In genomic region chr22:44975444-44976262, GRCh38 we compare ENCODE assay signal across 1 cellular context.
TF ChIP-seq lines count a peak whose summit lies in the region.

No MANE protein-coding gene starts in this region.

TF ChIP-seq in HEK293, 187 proteins besides CTCF, POLR2A, EP300 and RAD21 (continued from another document and continues in another):
- TF ChIP-seq HIC1 (tag by site-specific recombination; IDR thresholded peaks at IDR 0.05) (no peak), PRDM2 (tag by site-specific recombination; IDR thresholded peaks at IDR 0.05; ENCODE audit: borderline replicate concordance) (no peak), ZNF391 (tag by site-specific recombination; IDR thresholded peaks at IDR 0.05; ENCODE audit: borderline replicate concordance, low read depth) (no peak), ZNF664 (tag by site-specific recombination; IDR thresholded peaks at IDR 0.05) (no peak), ZNF37A (tag by site-specific recombination; IDR thresholded peaks at IDR 0.05) (no peak), GLIS1 (tag by site-specific recombination; IDR thresholded peaks at IDR 0.05) (peak; percentile 51), ZNF600 (tag by site-specific recombination; IDR thresholded peaks at IDR 0.05) (no peak), ZNF555 (tag by site-specific recombination; conservative IDR thresholded peaks at IDR 0.05) (no peak), ZNF121 (tag by site-specific recombination; IDR thresholded peaks at IDR 0.05) (no peak), FEZF1 (tag by site-specific recombination; IDR thresholded peaks at IDR 0.05) (no peak), ZNF354C (tag by site-specific recombination; IDR thresholded peaks at IDR 0.05; ENCODE audit: borderline replicate concordance, low read depth) (no peak), ZNF560 (tag by site-specific recombination; IDR thresholded peaks at IDR 0.05; ENCODE audit: borderline replicate concordance) (no peak), ZNF19 (tag by site-specific recombination; IDR thresholded peaks at IDR 0.05; ENCODE audit: low read depth) (no peak), PRDM10 (tag by site-specific recombination; IDR thresholded peaks at IDR 0.05) (no peak), YY2 (tag by site-specific recombination; IDR thresholded peaks at IDR 0.05) (no peak), ZNF26 (tag by site-specific recombination; IDR thresholded peaks at IDR 0.05) (no peak), ZSCAN23 (tag by site-specific recombination; IDR thresholded peaks at IDR 0.05) (no peak), REST (tag by site-specific recombination; IDR thresholded peaks at IDR 0.05) (peak; percentile 99), MEIS1 (CRISPR knock-in tag; IDR thresholded peaks at IDR 0.05; ENCODE audit: borderline replicate concordance) (no peak), ZNF623 (tag by site-specific recombination; IDR thresholded peaks at IDR 0.05) (no peak), ZNF223 (tag by site-specific recombination; IDR thresholded peaks at IDR 0.05) (no peak), ZNF133 (tag by site-specific recombination; IDR thresholded peaks at IDR 0.05) (no peak), ZNF768 (tag by site-specific recombination; IDR thresholded peaks at IDR 0.05) (no peak), ZNF155 (tag by site-specific recombination; IDR thresholded peaks at IDR 0.05) (no peak), ZIC2 (tag by site-specific recombination; IDR thresholded peaks at IDR 0.05) (peak; percentile 49; the same call in 1 of the 2 replicates), ZFP69B (tag by site-specific recombination; IDR thresholded peaks at IDR 0.05) (no peak), ZNF341 (tag by site-specific recombination; IDR thresholded peaks at IDR 0.05; ENCODE audit: low read depth) (no peak), ZNF221 (tag by site-specific recombination; IDR thresholded peaks at IDR 0.05; ENCODE audit: borderline replicate concordance) (no peak), ZBTB8A (tag by site-specific recombination; IDR thresholded peaks at IDR 0.05) (no peak), ZBTB1 (tag by site-specific recombination; IDR thresholded peaks at IDR 0.05) (no peak), ZNF548 (tag by site-specific recombination; IDR thresholded peaks at IDR 0.05) (no peak), PBX3 (CRISPR knock-in tag; IDR thresholded peaks at IDR 0.05) (peak; percentile 96), KLF16 (tag by site-specific recombination; IDR thresholded peaks at IDR 0.05) (peak; percentile 73), ZEB2 (tag by site-specific recombination; IDR thresholded peaks at IDR 0.05) (no peak), ZNF654 (tag by site-specific recombination; IDR thresholded peaks at IDR 0.05; ENCODE audit: low read depth) (peak; percentile 83), KLF9 (tag by site-specific recombination; IDR thresholded peaks at IDR 0.05; ENCODE audit: low read depth) (peak; percentile 95), ZNF214 (tag by site-specific recombination; IDR thresholded peaks at IDR 0.05; ENCODE audit: borderline replicate concordance) (no peak), HOXD13 (CRISPR knock-in tag; IDR thresholded peaks at IDR 0.05; ENCODE audit: borderline replicate concordance) (0 out of 2 replicates have a peak, but pooled peaks have one; percentile 32), INSM2 (tag by site-specific recombination; IDR thresholded peaks at IDR 0.05) (no peak), ZNF629 (tag by site-specific recombination; IDR thresholded peaks at IDR 0.05) (peak; percentile 36; the same call in 1 of the 2 replicates), HOXC10 (CRISPR knock-in tag; IDR thresholded peaks at IDR 0.05) (0 out of 2 replicates have a peak, but pooled peaks have one; percentile 46), ZNF677 (tag by site-specific recombination; IDR thresholded peaks at IDR 0.05) (no peak), ZNF580 (tag by site-specific recombination; IDR thresholded peaks at IDR 0.05) (no peak)
